ENCODE assay signal across 32 cellular contexts in genomic region chr7:90951986-90952648, GRCh38.
DNase-seq lines count a peak whose midpoint lies in the region; ATAC-seq and TF ChIP-seq lines count a peak whose summit lies in the region.
"Had no signal": no experiment of that assay in that cellular context is flagged by ENCODE, and none has a peak within 500 bp of the region (broad histone marks: within the 10 kb centered on the region; RNA-seq: fewer than 3 reads in every experiment).

No MANE protein-coding gene starts in this region.

- TF ChIP-seq CTCF in KMS-11 (conservative IDR thresholded peaks at IDR 0.05; ENCODE audit: low read depth, low read length): no peak
- TF ChIP-seq CTCF in WTC11 (IDR thresholded peaks at IDR 0.05): no peak
- TF ChIP-seq CTCF in retinal pigment epithelial cell (conservative IDR thresholded peaks at IDR 0.05; ENCODE audit: low read depth, low read length): no peak

- ATAC-seq in WTC11: peak; percentile 61
- ATAC-seq: activated CD8-positive, alpha-beta T cell treated with anti-CD3 and anti-CD28 coated beads for 36 hours; activated T-helper 17 cell treated with anti-CD3 and anti-CD28 coated beads, Interleukin-2, amount 50 U/mL, for 72 hours; gastrocnemius medialis; K562; lower lobe of right lung; naive thymus-derived CD8-positive, alpha-beta T cell; Right ventricle myocardium inferior; stimulated activated naive CD8-positive, alpha-beta T cell treated with anti-CD3 and anti-CD28 coated beads, Interleukin-15, Interleukin-2, amounts not matched to agents 100 U/mL and 50 U/mL, for 24 hours; upper lobe of right lung had no signal

- peak overlapping the region; percentile 42; the same call in 1 of the 2 replicates for H3K27ac ChIP-seq in KMS-11
- H3K27ac ChIP-seq: adrenal gland, C4-2B, gastrocnemius medialis, hepatocyte, lower lobe of right lung, pancreas, PC-9, right atrium auricular region, upper lobe of right lung had no signal

- no peak overlapping the region for H3K9ac ChIP-seq in KMS-11

- H3K79me2 ChIP-seq in KMS-11 (ENCODE audit: insufficient read depth, low read depth): peaks cover 16% of the 10 kb centered on the region; the same call in 1 of the 2 replicates
- H3K79me2 ChIP-seq: hepatocyte had no signal

- CTCF ChIA-PET in WTC11 (lab: Charles Lee): no interaction called here

- no peak overlapping the region for H3K4me3 Mint-ChIP-seq in WTC11
- no peak overlapping the region for H3K4me3 Mint-ChIP-seq in activated T-cell treated with anti-CD3 and anti-CD28 coated beads, Interleukin-2, amount 50 U/mL, for 24 hours
- H3K4me3 Mint-ChIP-seq: activated CD8-positive, alpha-beta T cell treated with anti-CD3 and anti-CD28 coated beads for 36 hours; activated naive CD4-positive, alpha-beta T cell treated with anti-CD3 and anti-CD28 coated beads, Interleukin-2, amount 10 ng/mL, durations not matched to agents 7 days and 5 days; activated T-helper 17 cell treated with anti-CD3 and anti-CD28 coated beads, Interleukin-2, amount 50 U/mL, for 72 hours; naive thymus-derived CD8-positive, alpha-beta T cell had no signal

- H3K4me3 ChIP-seq in KMS-11 (IDR thresholded peaks at IDR 0.05; ENCODE audit: insufficient read depth, low read depth, low read length) (no peak overlapping the region), retinal pigment epithelial cell (ENCODE audit: low read length) (no peak overlapping the region)
- H3K4me3 ChIP-seq: adrenal gland, body of pancreas, gastrocnemius medialis, hepatocyte, K562, lower lobe of right lung, pancreas, PC-9, right atrium auricular region, upper lobe of right lung had no signal

- no peaks in the 10 kb centered on the region for H3K27me3 Mint-ChIP-seq in WTC11 (ENCODE audit: low read depth)
- H3K27me3 Mint-ChIP-seq in activated T-cell treated with anti-CD3 and anti-CD28 coated beads, Interleukin-2, amount 50 U/mL, for 24 hours: no peaks in the 10 kb centered on the region
- H3K27me3 Mint-ChIP-seq: activated CD8-positive, alpha-beta T cell treated with anti-CD3 and anti-CD28 coated beads for 36 hours; activated naive CD4-positive, alpha-beta T cell treated with anti-CD3 and anti-CD28 coated beads, Interleukin-2, amount 10 ng/mL, durations not matched to agents 7 days and 5 days; activated T-helper 17 cell treated with anti-CD3 and anti-CD28 coated beads, Interleukin-2, amount 50 U/mL, for 72 hours had no signal

- peaks cover 88% of the 10 kb centered on the region for H3K4me1 ChIP-seq in KMS-11 (ENCODE audit: low read depth, poor library complexity, severe bottlenecking)
- H3K4me1 ChIP-seq: adrenal gland, gastrocnemius medialis, lower lobe of right lung, right atrium auricular region, upper lobe of right lung had no signal

- H3K4me2 ChIP-seq in KMS-11: peak overlapping the region; percentile 26
- H3K4me2 ChIP-seq: hepatocyte, PC-9 had no signal

- no peak overlapping the region for H2AFZ ChIP-seq in KMS-11 (ENCODE audit: low read depth)
- H2AFZ ChIP-seq: hepatocyte, PC-9 had no signal

- H3K4me1 Mint-ChIP-seq in WTC11: peaks cover 29% of the 10 kb centered on the region
- H3K4me1 Mint-ChIP-seq in activated T-cell treated with anti-CD3 and anti-CD28 coated beads, Interleukin-2, amount 50 U/mL, for 24 hours (ENCODE audit: low read depth): no peaks in the 10 kb centered on the region
- H3K4me1 Mint-ChIP-seq: activated naive CD4-positive, alpha-beta T cell treated with anti-CD3 and anti-CD28 coated beads, Interleukin-2, amount 10 ng/mL, durations not matched to agents 7 days and 5 days; activated T-helper 17 cell treated with anti-CD3 and anti-CD28 coated beads, Interleukin-2, amount 50 U/mL, for 72 hours; naive thymus-derived CD8-positive, alpha-beta T cell had no signal

- no peak overlapping the region; the same call in 1 of the 2 replicates for H3K27ac Mint-ChIP-seq in WTC11
- H3K27ac Mint-ChIP-seq in activated T-cell treated with anti-CD3 and anti-CD28 coated beads, Interleukin-2, amount 50 U/mL, for 24 hours: no peak overlapping the region
- H3K27ac Mint-ChIP-seq: activated CD8-positive, alpha-beta T cell treated with anti-CD3 and anti-CD28 coated beads for 36 hours; activated naive CD4-positive, alpha-beta T cell treated with anti-CD3 and anti-CD28 coated beads, Interleukin-2, amount 10 ng/mL, durations not matched to agents 7 days and 5 days; activated T-helper 17 cell treated with anti-CD3 and anti-CD28 coated beads, Interleukin-2, amount 50 U/mL, for 72 hours; naive thymus-derived CD8-positive, alpha-beta T cell had no signal

- H3K27me3 ChIP-seq in KMS-11 (ENCODE audit: insufficient read depth, low read depth): no peaks in the 10 kb centered on the region
- H3K27me3 ChIP-seq: adrenal gland, body of pancreas, gastrocnemius medialis, hepatocyte, pancreas, right atrium auricular region, upper lobe of right lung had no signal

- H4K20me1 ChIP-seq in KMS-11 (ENCODE audit: insufficient read depth): no peaks in the 10 kb centered on the region

- DNase-seq in WTC11 (ENCODE audit: low spot score) (no peak), medulla oblongata (ENCODE audit: extremely low spot score) (peak; percentile 52), retinal pigment epithelial cell (ENCODE audit: low read depth) (peak; percentile 22), NCI-H526 treated with DMSO at 0.1 percent for 48 hours (lab: John Stamatoyannopoulos, UW) (no peak), cardiac septum (ENCODE audit: low spot score) (no peak)
- no peak for DNase-seq in activated T-cell treated with anti-CD3 and anti-CD28 coated beads, Interleukin-2, amount 50 U/mL, for 24 hours
- DNase-seq: activated CD8-positive, alpha-beta memory T cell treated with anti-CD3 and anti-CD28 coated beads, Interleukin-2, amount 50 U/mL, for 48 hours; activated CD8-positive, alpha-beta T cell treated with anti-CD3 and anti-CD28 coated beads for 36 hours; activated naive CD4-positive, alpha-beta T cell treated with anti-CD3 and anti-CD28 coated beads, Interleukin-2, amount 10 ng/mL, durations not matched to agents 7 days and 5 days; adrenal gland; body of pancreas; cerebellar nuclear complex; DND-41; gastrocnemius medialis; lower lobe of right lung; naive thymus-derived CD8-positive, alpha-beta T cell; NCI-H2029 treated with DMSO at 0.1 percent for 48 hours; NCI-H2227 treated with DMSO at 0.1 percent for 48 hours; NK-92 treated with Interleukin-12 subunit alpha and Interleukin-12 subunit beta, amount 100 ng/mL, for 24 hours; pancreas; PC-9; small intestine; stimulated activated naive CD8-positive, alpha-beta T cell treated with anti-CD3 and anti-CD28 coated beads, Interleukin-15, Interleukin-2, amounts not matched to agents 100 U/mL and 50 U/mL, for 24 hours; T-helper 2 cell; upper lobe of right lung had no signal

- intact Hi-C loops in cardiac septum (cut with DNase I): no loop called here

- H3K36me3 Mint-ChIP-seq in WTC11: peaks cover 6% of the 10 kb centered on the region
- no peaks in the 10 kb centered on the region for H3K36me3 Mint-ChIP-seq in activated T-cell treated with anti-CD3 and anti-CD28 coated beads, Interleukin-2, amount 50 U/mL, for 24 hours (ENCODE audit: low read depth)
- H3K36me3 Mint-ChIP-seq: activated naive CD4-positive, alpha-beta T cell treated with anti-CD3 and anti-CD28 coated beads, Interleukin-2, amount 10 ng/mL, durations not matched to agents 7 days and 5 days; naive thymus-derived CD8-positive, alpha-beta T cell had no signal

- POLR2A ChIA-PET in WTC11 (lab: Charles Lee): no interaction called here

- H3K9me3 Mint-ChIP-seq in WTC11: no peaks in the 10 kb centered on the region
- H3K9me3 Mint-ChIP-seq in activated T-cell treated with anti-CD3 and anti-CD28 coated beads, Interleukin-2, amount 50 U/mL, for 24 hours: no peaks in the 10 kb centered on the region
- H3K9me3 Mint-ChIP-seq: activated CD8-positive, alpha-beta T cell treated with anti-CD3 and anti-CD28 coated beads for 36 hours; activated naive CD4-positive, alpha-beta T cell treated with anti-CD3 and anti-CD28 coated beads, Interleukin-2, amount 10 ng/mL, durations not matched to agents 7 days and 5 days had no signal

- H3K36me3 ChIP-seq in KMS-11 (ENCODE audit: insufficient read depth): peaks cover 3% of the 10 kb centered on the region; the same call in 1 of the 2 replicates
- H3K36me3 ChIP-seq: adrenal gland, gastrocnemius medialis, pancreas, right atrium auricular region, upper lobe of right lung had no signal

TF ChIP-seq in WTC11, 78 proteins besides CTCF, POLR2A, EP300 and RAD21 (continues in another document):
- TF ChIP-seq ZNF219 (CRISPR knock-in tag; IDR thresholded peaks at IDR 0.05; ENCODE audit: borderline replicate concordance) (no peak), NR3C1 (CRISPR knock-in tag; conservative IDR thresholded peaks at IDR 0.05; ENCODE audit: low read depth) (no peak), NFATC4 (CRISPR knock-in tag; IDR thresholded peaks at IDR 0.05) (no peak), E2F4 (CRISPR knock-in tag; IDR thresholded peaks at IDR 0.05; ENCODE audit: borderline replicate concordance, low read depth) (no peak), PRRX2 (CRISPR knock-in tag; IDR thresholded peaks at IDR 0.05) (no peak), MAX (CRISPR knock-in tag; IDR thresholded peaks at IDR 0.05) (no peak)

Comparison
In these comparisons a context has a peak if more than half of its experiments do, and no peak if none do; other contexts are left out.
1. DNase-seq: peak in medulla oblongata (single experiment) and retinal pigment epithelial cell (single experiment); none in WTC11 (single experiment), NCI-H526 treated with DMSO at 0.1 percent for 48 hours (single experiment), cardiac septum (single experiment) and activated T-cell treated with anti-CD3 and anti-CD28 coated beads, Interleukin-2, amount 50 U/mL, for 24 hours (single experiment).